8 cellular contexts compared by ENCODE assay signal in the genomic region with DNA sequence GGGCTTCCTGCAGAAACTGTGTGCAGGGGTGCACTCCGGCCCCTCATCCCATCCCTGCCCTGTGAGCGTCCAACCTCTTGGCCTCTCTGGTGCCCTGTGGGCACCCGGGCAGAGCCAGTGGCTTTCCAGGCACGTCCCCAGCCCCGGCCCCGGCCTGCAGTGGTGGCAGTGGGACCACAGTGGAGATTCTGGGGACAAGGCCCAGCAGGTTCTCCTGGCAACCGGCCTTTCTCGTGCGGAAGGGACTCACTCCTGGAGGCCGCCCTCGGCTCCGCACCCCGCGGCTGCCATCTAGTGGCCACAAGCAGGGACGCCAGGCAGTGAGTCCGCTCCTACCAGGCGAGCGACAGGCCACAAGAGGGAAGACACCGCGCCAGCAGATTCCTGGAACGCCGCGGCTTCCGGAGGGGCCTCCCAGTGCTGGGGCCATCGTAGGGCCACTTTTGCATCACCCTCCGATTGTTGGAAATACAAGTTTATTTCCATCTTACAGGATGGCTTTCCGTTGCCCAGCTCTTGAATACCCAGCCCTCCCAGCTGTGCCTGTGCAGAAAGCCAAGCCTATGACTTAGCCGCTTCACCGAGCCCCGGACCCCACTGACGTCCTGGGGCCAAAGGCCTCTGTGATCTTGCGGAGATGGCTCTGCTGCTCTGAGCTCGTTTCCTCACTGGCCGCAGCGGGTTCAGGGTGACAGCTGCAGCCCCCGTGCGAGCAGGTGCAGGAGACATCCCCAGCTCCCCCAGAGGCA.
DNase-seq lines count a peak whose midpoint lies in the region; ATAC-seq and TF ChIP-seq lines count a peak whose summit lies in the region.

No MANE protein-coding gene starts in this region.

- H3K27me3 ChIP-seq in kidney epithelial cell (ENCODE audit: control insufficient read depth, insufficient read depth, low read length), result peaks cover 2% of the 10 kb centered on the region

- no peak overlapping the region for H3K4me3 ChIP-seq in AG09309 (ENCODE audit: control insufficient read depth, low read depth, low read length)
- no peak overlapping the region for H3K4me3 ChIP-seq in kidney epithelial cell (ENCODE audit: low read depth, low read length)

- DNase-seq in AG09309 (ENCODE audit: low read depth) (peak; percentile 10), H4 (ENCODE audit: low spot score) (peak; percentile 57), NCI-H345 (lab: John Stamatoyannopoulos, UW) (peak; percentile 77), caudate nucleus (lab: John Stamatoyannopoulos, UW) (peak in 58 of 61 donors; percentile 5 to 77 (median 50)), kidney epithelial cell (ENCODE audit: low read depth) (no peak)
- DNase-seq in stimulated activated CD4-positive, alpha-beta T cell treated with anti-CD3 and anti-CD28 coated beads, Interleukin-1b, Interleukin-23, amount 100 ng/mL, for 24 hours (ENCODE audit: low read depth in 4 of 4, low spot score in 1 of 4), result peak; percentile 29 to 48 (median 40)

- H3K27ac ChIP-seq in caudate nucleus (ENCODE audit: low read depth, low read length), result no peak overlapping the region

- no peaks in the 10 kb centered on the region for H3K36me3 ChIP-seq in kidney epithelial cell (ENCODE audit: control insufficient read depth, insufficient read depth, low read length)

- ATAC-seq in activated CD4-positive, CD25-positive, alpha-beta regulatory T cell treated with anti-CD3 and anti-CD28 coated beads, Interleukin-2, amount 50 U/mL, for 24 hours, result peak; percentile 64 to 72
- ATAC-seq in HG02884 (IDR thresholded peaks at IDR 0.05; ENCODE audit: unreplicated experiment), result no peak

- TF ChIP-seq CTCF in AG09309 (IDR thresholded peaks at IDR 0.05; ENCODE audit: control insufficient read depth, insufficient read depth, low read depth, low read length, missing control alignments) (peak; percentile 99), kidney epithelial cell (IDR thresholded peaks at IDR 0.05; ENCODE audit: insufficient read depth, low read length, poor library complexity, severe bottlenecking) (peak; percentile 97)
